12 cellular contexts compared by ENCODE assay signal in the genomic region with DNA sequence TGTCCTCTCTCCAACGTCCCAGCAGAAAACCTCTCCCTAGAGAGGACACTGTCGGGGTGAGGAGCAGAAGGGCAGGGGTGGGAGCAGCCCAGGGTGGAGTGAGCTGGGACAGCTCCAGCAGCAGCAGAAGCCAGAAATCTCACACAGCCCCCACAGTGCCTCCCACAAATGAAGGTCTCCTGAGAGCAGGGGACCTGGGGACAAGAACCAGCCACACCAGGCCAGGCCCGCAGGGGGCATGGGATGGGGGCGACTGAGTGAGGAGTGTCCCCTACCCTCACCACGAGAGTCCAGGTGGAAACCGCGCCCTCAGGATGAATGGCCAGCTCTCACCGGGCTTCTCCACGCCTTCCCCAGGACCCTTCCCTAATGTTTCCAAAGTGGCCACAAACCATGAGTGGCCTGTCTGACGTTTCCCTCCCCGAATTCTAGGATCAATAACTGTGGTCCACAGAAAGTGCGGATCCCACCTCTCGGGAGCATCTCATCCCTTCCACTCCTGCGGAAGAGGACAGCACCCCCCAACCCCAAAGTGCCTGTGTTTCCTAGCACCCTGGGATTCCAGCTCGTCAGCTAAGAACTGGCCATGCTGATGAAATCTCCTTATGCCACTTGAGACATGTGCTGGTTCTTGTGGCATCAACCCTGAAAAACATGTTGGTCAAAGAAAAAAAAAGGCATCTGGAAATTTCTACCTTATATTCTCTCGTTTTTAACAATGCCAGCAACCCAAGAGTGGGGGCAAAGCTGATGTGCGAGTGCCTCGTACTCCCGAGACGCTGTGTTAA.
DNase-seq lines count a peak whose midpoint lies in the region; ATAC-seq and TF ChIP-seq lines count a peak whose summit lies in the region.
"Had no signal": no experiment of that assay in that cellular context is flagged by ENCODE, and none has a peak within 500 bp of the region (broad histone marks: within the 10 kb centered on the region; RNA-seq: fewer than 3 reads in every experiment).

No MANE protein-coding gene starts in this region.

- no peak overlapping the region for H3K27ac Mint-ChIP-seq in activated T-helper 1 cell treated with anti-CD3 and anti-CD28 coated beads, Interleukin-12 subunit alpha, Interleukin-12 subunit beta, Interleukin-2, Interleukin-4 antibody, amounts not matched to agents 30 ng/mL and 10 ng/mL and 1 ng/mL, durations not matched to agents 14 hours and 24 hours and 36 hours
- H3K27ac Mint-ChIP-seq in osteocyte (ENCODE audit: unreplicated experiment) = no peak overlapping the region
- H3K27ac Mint-ChIP-seq: naive B cell had no signal

- H3K4me1 ChIP-seq in BLaER1 treated with 17β-estradiol and CSF1 and Interleukin-3, amounts not matched to agents 10 nM and 100 nM = peaks cover 62 to 74% (median 70%) of the 10 kb centered on the region in 10 experiments
- H3K4me1 ChIP-seq in neutrophil (ENCODE audit: control insufficient read depth in 1 of 2, insufficient read depth in 1 of 2, low read depth in 1 of 2, low read length in 1 of 2) = peaks cover 66 to 67% of the 10 kb centered on the region in 2 experiments

- H3K4me2 ChIP-seq in BLaER1 treated with 17β-estradiol and CSF1 and Interleukin-3, amounts not matched to agents 10 nM and 100 nM = peak overlapping the region; percentile 54 to 92 (median 75)

- peak overlapping the region in 10 of 11 experiments; percentile 14 to 78 (median 55); a peak in 18 of 22 replicates for H3K27ac ChIP-seq in BLaER1 treated with 17β-estradiol and CSF1 and Interleukin-3, amounts not matched to agents 10 nM and 100 nM
- H3K27ac ChIP-seq in HL-60 (replicated peaks) (0 out of 2 replicates have a peak overlapping the region, but pooled peaks have one; percentile 14), coronary artery (peak overlapping the region in 1 of 2 donors; percentile 4), neutrophil (peak overlapping the region; percentile 75)

- peaks cover 34% of the 10 kb centered on the region for H3K4me1 Mint-ChIP-seq in activated T-helper 1 cell treated with anti-CD3 and anti-CD28 coated beads, Interleukin-12 subunit alpha, Interleukin-12 subunit beta, Interleukin-2, Interleukin-4 antibody, amounts not matched to agents 30 ng/mL and 10 ng/mL and 1 ng/mL, durations not matched to agents 14 hours and 24 hours and 36 hours (ENCODE audit: low read depth)
- peaks cover 14% of the 10 kb centered on the region for H3K4me1 Mint-ChIP-seq in osteocyte (ENCODE audit: unreplicated experiment)

- H3K27me3 Mint-ChIP-seq in activated T-helper 1 cell treated with anti-CD3 and anti-CD28 coated beads, Interleukin-12 subunit alpha, Interleukin-12 subunit beta, Interleukin-2, Interleukin-4 antibody, amounts not matched to agents 30 ng/mL and 10 ng/mL and 1 ng/mL, durations not matched to agents 14 hours and 24 hours and 36 hours (ENCODE audit: insufficient read depth) = no peaks in the 10 kb centered on the region
- no peaks in the 10 kb centered on the region for H3K27me3 Mint-ChIP-seq in osteocyte (ENCODE audit: unreplicated experiment)
- H3K27me3 Mint-ChIP-seq: activated CD4-positive, alpha-beta T cell treated with anti-CD3 and anti-CD28 coated beads, Interleukin-2, amount 10 ng/mL, durations not matched to agents 7 days and 5 days had no signal

- H3K36me3 Mint-ChIP-seq in activated T-helper 1 cell treated with anti-CD3 and anti-CD28 coated beads, Interleukin-12 subunit alpha, Interleukin-12 subunit beta, Interleukin-2, Interleukin-4 antibody, amounts not matched to agents 30 ng/mL and 10 ng/mL and 1 ng/mL, durations not matched to agents 14 hours and 24 hours and 36 hours (ENCODE audit: low read depth) = peaks cover 8% of the 10 kb centered on the region
- H3K36me3 Mint-ChIP-seq in osteocyte (ENCODE audit: unreplicated experiment) = no peaks in the 10 kb centered on the region

- no peak overlapping the region for H3K4me3 Mint-ChIP-seq in activated T-helper 1 cell treated with anti-CD3 and anti-CD28 coated beads, Interleukin-12 subunit alpha, Interleukin-12 subunit beta, Interleukin-2, Interleukin-4 antibody, amounts not matched to agents 30 ng/mL and 10 ng/mL and 1 ng/mL, durations not matched to agents 14 hours and 24 hours and 36 hours
- H3K4me3 Mint-ChIP-seq in osteocyte (ENCODE audit: unreplicated experiment) = no peak overlapping the region
- H3K4me3 Mint-ChIP-seq: activated CD4-positive, alpha-beta T cell treated with anti-CD3 and anti-CD28 coated beads, Interleukin-2, amount 10 ng/mL, durations not matched to agents 7 days and 5 days; naive B cell had no signal

- no peak for TF ChIP-seq CTCF in HL-60 (IDR thresholded peaks at IDR 0.05; ENCODE audit: insufficient read depth, low read length)
- no peak for TF ChIP-seq CTCF in coronary artery (IDR thresholded peaks at IDR 0.05)
- TF ChIP-seq CTCF in neutrophil (IDR thresholded peaks at IDR 0.05) = no peak
- no peak for TF ChIP-seq CTCF in osteocyte (IDR thresholded peaks at IDR 0.05)

- H3K9me3 ChIP-seq in BLaER1 treated with 17β-estradiol and CSF1 and Interleukin-3, amounts not matched to agents 10 nM and 100 nM (replicated peaks in 1 of 11) = peaks cover 0 to 12% (median 0%) of the 10 kb centered on the region in 11 experiments; a peak in 7 of 22 replicates
- H3K9me3 ChIP-seq in neutrophil = no peaks in the 10 kb centered on the region

- DNase-seq in HL-60 (ENCODE audit: low read depth in 1 of 2, low spot score in 1 of 2) (no peak), coronary artery (ENCODE audit: low spot score) (peak; percentile 69), osteocyte (ENCODE audit: extremely low spot score, unreplicated experiment) (no peak), NCI-H2107 treated with DMSO at 0.1 percent for 48 hours (lab: John Stamatoyannopoulos, UW; ENCODE audit: unreplicated experiment) (no peak)
- no peak for DNase-seq in activated T-helper 1 cell treated with anti-CD3 and anti-CD28 coated beads, Interleukin-12 subunit alpha, Interleukin-12 subunit beta, Interleukin-2, Interleukin-4 antibody, amounts not matched to agents 30 ng/mL and 10 ng/mL and 1 ng/mL, durations not matched to agents 14 hours and 24 hours and 36 hours (ENCODE audit: low spot score)
- DNase-seq: activated CD4-positive, alpha-beta T cell treated with anti-CD3 and anti-CD28 coated beads, Interleukin-2, amount 10 ng/mL, durations not matched to agents 7 days and 5 days; GOT3; naive B cell; NCI-H1105 had no signal

- no peaks in the 10 kb centered on the region for H3K9me3 Mint-ChIP-seq in activated T-helper 1 cell treated with anti-CD3 and anti-CD28 coated beads, Interleukin-12 subunit alpha, Interleukin-12 subunit beta, Interleukin-2, Interleukin-4 antibody, amounts not matched to agents 30 ng/mL and 10 ng/mL and 1 ng/mL, durations not matched to agents 14 hours and 24 hours and 36 hours
- no peaks in the 10 kb centered on the region for H3K9me3 Mint-ChIP-seq in osteocyte (ENCODE audit: unreplicated experiment)
- H3K9me3 Mint-ChIP-seq: activated CD4-positive, alpha-beta T cell treated with anti-CD3 and anti-CD28 coated beads, Interleukin-2, amount 10 ng/mL, durations not matched to agents 7 days and 5 days had no signal

- H4K20me1 ChIP-seq in BLaER1 treated with 17β-estradiol and CSF1 and Interleukin-3, amounts not matched to agents 10 nM and 100 nM = peaks cover 72 to 83% (median 77%) of the 10 kb centered on the region in 11 experiments

- H3K36me3 ChIP-seq in BLaER1 treated with 17β-estradiol and CSF1 and Interleukin-3, amounts not matched to agents 10 nM and 100 nM = peaks cover 0 to 16% (median 12%) of the 10 kb centered on the region in 11 experiments; a peak in 16 of 22 replicates
- no peaks in the 10 kb centered on the region for H3K36me3 ChIP-seq in neutrophil

- no peaks in the 10 kb centered on the region for H3K27me3 ChIP-seq in BLaER1 treated with 17β-estradiol and CSF1 and Interleukin-3, amounts not matched to agents 10 nM and 100 nM
- H3K27me3 ChIP-seq in HL-60 (ENCODE audit: insufficient read depth, poor library complexity, severe bottlenecking) (no peaks in the 10 kb centered on the region), neutrophil (no peaks in the 10 kb centered on the region)

- no peak for ATAC-seq in GM19035 (IDR thresholded peaks at IDR 0.05; ENCODE audit: unreplicated experiment)

- H3K4me3 ChIP-seq in BLaER1 treated with 17β-estradiol and CSF1 and Interleukin-3, amounts not matched to agents 10 nM and 100 nM = no peak overlapping the region
- H3K4me3 ChIP-seq in HL-60 (replicated peaks; ENCODE audit: insufficient read depth, low read length) = no peak overlapping the region
- no peak overlapping the region for H3K4me3 ChIP-seq in coronary artery
- H3K4me3 ChIP-seq in neutrophil (ENCODE audit: low read depth in 1 of 2, low read length in 1 of 2) = peak overlapping the region in 1 of 2 experiments; percentile 46

- intact Hi-C loops in activated T-helper 1 cell treated with anti-CD3 and anti-CD28 coated beads, Interleukin-12 subunit alpha, Interleukin-12 subunit beta, Interleukin-2, Interleukin-4 antibody, amounts not matched to agents 30 ng/mL and 10 ng/mL and 1 ng/mL, durations not matched to agents 14 hours and 24 hours and 36 hours (cut with micrococcal nuclease) = no loop called here

- peak overlapping the region; percentile 5 to 60 (median 24); a peak in 13 of 22 replicates for H3K9ac ChIP-seq in BLaER1 treated with 17β-estradiol and CSF1 and Interleukin-3, amounts not matched to agents 10 nM and 100 nM
